9 cellular contexts compared by ENCODE assay signal in genomic region chr9:91536211-91536691, GRCh38.
A peak's percentile ranks its signal among the peaks of the same experiment; 100 is the strongest.
DNase-seq lines count a peak whose midpoint lies in the region; TF ChIP-seq lines count a peak whose summit lies in the region.
"Had no signal": no experiment of that assay in that cellular context is flagged by ENCODE, and none has a peak within 500 bp of the region (broad histone marks: within the 10 kb centered on the region; RNA-seq: fewer than 3 reads in every experiment).

No MANE protein-coding gene starts in this region.

- DNase-seq in H4 (ENCODE audit: low spot score) (peak; percentile 74), fibroblast of peridontal ligament (ENCODE audit: extremely low read depth) (peak; percentile 36), smooth muscle cell of the brain vasculature (ENCODE audit: low read depth, low spot score) (peak; percentile 58), cerebellum (ENCODE audit: low spot score) (no peak), NCI-H187 (lab: John Stamatoyannopoulos, UW) (no peak)
- no peak for DNase-seq in activated naive CD4-positive, alpha-beta T cell treated with anti-CD3 and anti-CD28 coated beads, Interleukin-2, amount 50 U/mL, for 16 hours
- DNase-seq: activated naive CD4-positive, alpha-beta T cell treated with anti-CD3 and anti-CD28 coated beads for 36 hours; KBM-7 had no signal

TF ChIP-seq in PFSK-1, 5 proteins besides CTCF, POLR2A, EP300 and RAD21:
- TF ChIP-seq SIN3A (IDR thresholded peaks at IDR 0.05; ENCODE audit: borderline replicate concordance, insufficient read depth, low read length): no peak
- TF ChIP-seq REST (IDR thresholded peaks at IDR 0.05; ENCODE audit: insufficient read depth in 1 of 2, low read depth in 2 of 2, low read length in 2 of 2): peak; percentile 13 to 80; a peak in 2 of 4 replicates
- no peak for TF ChIP-seq FOXP2 (optimal IDR thresholded peaks at IDR 0.05; ENCODE audit: borderline replicate concordance, extremely low read depth, extremely low read length, insufficient read depth)
- TF ChIP-seq TAF1 (IDR thresholded peaks at IDR 0.05; ENCODE audit: borderline replicate concordance, insufficient read depth, low read length): no peak
- no peak for TF ChIP-seq POLR2AphosphoS5 (IDR thresholded peaks at IDR 0.05; ENCODE audit: low read depth, low read length)

Comparison
In these comparisons a context has a peak if more than half of its experiments do, and no peak if none do; other contexts are left out.
1. DNase-seq: peak in H4 (single experiment), fibroblast of peridontal ligament (single experiment) and smooth muscle cell of the brain vasculature (single experiment); none in cerebellum (single experiment), activated naive CD4-positive, alpha-beta T cell treated with anti-CD3 and anti-CD28 coated beads, Interleukin-2, amount 50 U/mL, for 16 hours (single experiment) and NCI-H187 (0 of 2).